ENCODE assay signal across 27 cellular contexts in genomic region chr4:87377816-87378215, GRCh38. TPM values are rescaled to one million over a fixed set of nuclear protein-coding genes. Genes with fewer than 3 reads are reported as not detected.
"Had no signal": no experiment of that assay in that cellular context is flagged by ENCODE, and none has a peak within 500 bp of the region (broad histone marks: within the 10 kb centered on the region; RNA-seq: fewer than 3 reads in every experiment).

No MANE protein-coding gene starts in this region.

- H3K4me1 Mint-ChIP-seq: activated CD4-positive, alpha-beta memory T cell treated with anti-CD3 and anti-CD28 coated beads, Interleukin-2, amount 10 ng/mL, durations not matched to agents 7 days and 5 days; activated CD4-positive, alpha-beta T cell treated with anti-CD3 and anti-CD28 coated beads, Interleukin-2, amount 10 ng/mL, durations not matched to agents 24 days and 14 days had no signal

- H3K4me1 ChIP-seq: prostate gland, upper lobe of right lung had no signal

- DNase-seq: activated CD4-positive, alpha-beta memory T cell treated with anti-CD3 and anti-CD28 coated beads, Interleukin-2, amount 10 ng/mL, durations not matched to agents 7 days and 5 days; activated CD4-positive, alpha-beta T cell treated with anti-CD3 and anti-CD28 coated beads, Interleukin-2, amount 10 ng/mL, durations not matched to agents 24 days and 14 days; activated CD4-positive, CD25-positive, alpha-beta regulatory T cell; activated gamma-delta T cell treated with Interleukin-2 at 50 U/mL for 16 hours; central memory CD4-positive, alpha-beta T cell; effector memory CD4-positive, alpha-beta T cell; foreskin melanocyte; glutamatergic neuron; immature natural killer cell; lower lobe of right lung; naive thymus-derived CD8-positive, alpha-beta T cell; ovary; spleen; stimulated activated CD4-positive, alpha-beta T cell treated with anti-CD3 and anti-CD28 coated beads, Interleukin-4, amount 100 ng/mL, for 24 hours; substantia nigra; T-helper 1 cell; T1000; thyroid gland; upper lobe of right lung had no signal

- H3K27me3 Mint-ChIP-seq: activated CD4-positive, alpha-beta memory T cell treated with anti-CD3 and anti-CD28 coated beads, Interleukin-2, amount 10 ng/mL, durations not matched to agents 7 days and 5 days; activated CD4-positive, alpha-beta T cell treated with anti-CD3 and anti-CD28 coated beads, Interleukin-2, amount 10 ng/mL, durations not matched to agents 24 days and 14 days; activated naive CD4-positive, alpha-beta T cell treated with anti-CD3 and anti-CD28 coated beads, Interleukin-2, amount 50 U/mL, for 24 hours; naive thymus-derived CD8-positive, alpha-beta T cell; stimulated activated naive CD8-positive, alpha-beta T cell treated with anti-CD3 and anti-CD28 coated beads, Interleukin-15, Interleukin-2, amounts not matched to agents 100 ng/mL and 50 ng/mL, for 24 hours had no signal

- H3K4me3 Mint-ChIP-seq: activated CD4-positive, alpha-beta memory T cell treated with anti-CD3 and anti-CD28 coated beads, Interleukin-2, amount 10 ng/mL, durations not matched to agents 7 days and 5 days; activated CD4-positive, alpha-beta T cell treated with anti-CD3 and anti-CD28 coated beads, Interleukin-2, amount 10 ng/mL, durations not matched to agents 24 days and 14 days; activated naive CD4-positive, alpha-beta T cell treated with anti-CD3 and anti-CD28 coated beads, Interleukin-2, amount 50 U/mL, for 24 hours; activated T-helper 1 cell treated with anti-CD3 and anti-CD28 coated beads, Interleukin-12 subunit alpha, Interleukin-12 subunit beta, Interleukin-2, Interleukin-4 antibody, amounts not matched to agents 30 ng/mL and 10 ng/mL and 1 ng/mL, durations not matched to agents 14 hours and 24 hours and 36 hours; immature natural killer cell; naive thymus-derived CD8-positive, alpha-beta T cell; stimulated activated naive CD8-positive, alpha-beta T cell treated with anti-CD3 and anti-CD28 coated beads, Interleukin-15, Interleukin-2, amounts not matched to agents 100 ng/mL and 50 ng/mL, for 24 hours had no signal

- ATAC-seq: esophagus mucosa; left lobe of liver; lower lobe of right lung; naive thymus-derived CD8-positive, alpha-beta T cell; upper lobe of right lung had no signal

- H3K9me3 Mint-ChIP-seq: activated CD4-positive, alpha-beta memory T cell treated with anti-CD3 and anti-CD28 coated beads, Interleukin-2, amount 10 ng/mL, durations not matched to agents 7 days and 5 days; activated CD4-positive, alpha-beta T cell treated with anti-CD3 and anti-CD28 coated beads, Interleukin-2, amount 10 ng/mL, durations not matched to agents 24 days and 14 days; activated naive CD4-positive, alpha-beta T cell treated with anti-CD3 and anti-CD28 coated beads, Interleukin-2, amount 50 U/mL, for 24 hours; activated T-helper 1 cell treated with anti-CD3 and anti-CD28 coated beads, Interleukin-12 subunit alpha, Interleukin-12 subunit beta, Interleukin-2, Interleukin-4 antibody, amounts not matched to agents 30 ng/mL and 10 ng/mL and 1 ng/mL, durations not matched to agents 14 hours and 24 hours and 36 hours; immature natural killer cell; naive thymus-derived CD8-positive, alpha-beta T cell; stimulated activated naive CD8-positive, alpha-beta T cell treated with anti-CD3 and anti-CD28 coated beads, Interleukin-15, Interleukin-2, amounts not matched to agents 100 ng/mL and 50 ng/mL, for 24 hours had no signal

- H3K36me3 ChIP-seq: ovary, prostate gland, thyroid gland had no signal

- H3K27ac Mint-ChIP-seq: activated CD4-positive, alpha-beta memory T cell treated with anti-CD3 and anti-CD28 coated beads, Interleukin-2, amount 10 ng/mL, durations not matched to agents 7 days and 5 days; activated CD4-positive, alpha-beta T cell treated with anti-CD3 and anti-CD28 coated beads, Interleukin-2, amount 10 ng/mL, durations not matched to agents 24 days and 14 days; activated naive CD4-positive, alpha-beta T cell treated with anti-CD3 and anti-CD28 coated beads, Interleukin-2, amount 50 U/mL, for 24 hours; activated T-helper 1 cell treated with anti-CD3 and anti-CD28 coated beads, Interleukin-12 subunit alpha, Interleukin-12 subunit beta, Interleukin-2, Interleukin-4 antibody, amounts not matched to agents 30 ng/mL and 10 ng/mL and 1 ng/mL, durations not matched to agents 14 hours and 24 hours and 36 hours; stimulated activated naive CD8-positive, alpha-beta T cell treated with anti-CD3 and anti-CD28 coated beads, Interleukin-15, Interleukin-2, amounts not matched to agents 100 ng/mL and 50 ng/mL, for 24 hours had no signal

- H3K9me3 ChIP-seq: lower lobe of right lung, ovary, prostate gland, spleen, thyroid gland, upper lobe of right lung had no signal

- H3K27me3 ChIP-seq: hepatocyte, ovary, spleen, thyroid gland, upper lobe of right lung had no signal

- H3K4me3 ChIP-seq: hepatocyte, lower lobe of right lung, ovary, prostate gland, spleen, thyroid gland, upper lobe of right lung had no signal

RNA-seq across cellular contexts. Expression of gene HSD17B13, which starts 55.1 kb away (rescaled TPM):
- total RNA-seq: activated T-helper 1 cell treated with anti-CD3 and anti-CD28 coated beads, Interleukin-12 subunit alpha, Interleukin-12 subunit beta, Interleukin-2, Interleukin-4 antibody, amounts not matched to agents 30 ng/mL and 10 ng/mL and 1 ng/mL, durations not matched to agents 14 hours and 24 hours and 36 hours; endothelial cell of umbilical vein; esophagus mucosa had no signal
